ENCODE assay signal across 8 cellular contexts in genomic region chrX:148310402-148311200, GRCh38.
A peak's percentile ranks its signal among the peaks of the same experiment; 100 is the strongest.
DNase-seq lines count a peak whose midpoint lies in the region; ATAC-seq and TF ChIP-seq lines count a peak whose summit lies in the region.

No MANE protein-coding gene starts in this region.

- H3K27ac ChIP-seq in breast epithelium (no peak overlapping the region), tibial artery (no peak overlapping the region)

- no peak for TF ChIP-seq CTCF in breast epithelium (IDR thresholded peaks at IDR 0.05)
- no peak for TF ChIP-seq CTCF in tibial artery (IDR thresholded peaks at IDR 0.05)

- TF ChIP-seq POLR2A in breast epithelium (IDR thresholded peaks at IDR 0.05) = no peak

- H3K4me3 ChIP-seq in MG63 (no peak overlapping the region), breast epithelium (no peak overlapping the region), tibial artery (no peak overlapping the region)

- no peaks in the 10 kb centered on the region for H3K4me1 ChIP-seq in breast epithelium
- no peaks in the 10 kb centered on the region for H3K4me1 ChIP-seq in tibial artery

- no peaks in the 10 kb centered on the region for H3K36me3 ChIP-seq in MG63
- H3K36me3 ChIP-seq in breast epithelium = no peaks in the 10 kb centered on the region
- H3K36me3 ChIP-seq in tibial artery = no peaks in the 10 kb centered on the region

- H3K27me3 ChIP-seq in MG63 = no peaks in the 10 kb centered on the region
- H3K27me3 ChIP-seq in breast epithelium = peaks cover 0 to 7% of the 10 kb centered on the region in 2 donors
- no peaks in the 10 kb centered on the region for H3K27me3 ChIP-seq in tibial artery

- ATAC-seq in GM19328 (IDR thresholded peaks at IDR 0.05; ENCODE audit: unreplicated experiment) (peak; percentile 59), HG03460 (IDR thresholded peaks at IDR 0.05; ENCODE audit: unreplicated experiment) (peak; percentile 91)

- peak; percentile 14 for DNase-seq in activated CD8-positive, alpha-beta memory T cell treated with anti-CD3 and anti-CD28 coated beads, Interleukin-2, amount 50 U/mL, for 1 hour (ENCODE audit: extremely low read depth)
- DNase-seq in stimulated activated CD4-positive, alpha-beta T cell treated with anti-CD3 and anti-CD28 coated beads, TNF-alpha, amount 100 ng/mL, for 1 hour (ENCODE audit: low read depth in 3 of 3, low spot score in 1 of 3) = peak; percentile 5 to 14 (median 5)
- no peak for DNase-seq in NCI-H2196 treated with DMSO at 0.1 percent for 48 hours (lab: John Stamatoyannopoulos, UW; ENCODE audit: unreplicated experiment)
- DNase-seq in MG63 = no peak
- DNase-seq in breast epithelium (ENCODE audit: low spot score in 2 of 2) = no peak
- DNase-seq in tibial artery = no peak

- H3K9me3 ChIP-seq in MG63 = no peaks in the 10 kb centered on the region
- no peaks in the 10 kb centered on the region for H3K9me3 ChIP-seq in breast epithelium
- H3K9me3 ChIP-seq in tibial artery = no peaks in the 10 kb centered on the region

- intact Hi-C loops in breast epithelium (cut with DNase I; ENCODE audit: low total_unique reads) = no loop called here
- intact Hi-C loops in tibial artery (cut with DNase I; ENCODE audit: low total_unique reads) = no loop called here

Comparison
In these comparisons a context has a peak if more than half of its experiments do, and no peak if none do; other contexts are left out.
1. DNase-seq: peak in activated CD8-positive, alpha-beta memory T cell treated with anti-CD3 and anti-CD28 coated beads, Interleukin-2, amount 50 U/mL, for 1 hour (single experiment) and stimulated activated CD4-positive, alpha-beta T cell treated with anti-CD3 and anti-CD28 coated beads, TNF-alpha, amount 100 ng/mL, for 1 hour (3 of 3); none in NCI-H2196 treated with DMSO at 0.1 percent for 48 hours (single experiment), MG63 (single experiment), breast epithelium (0 of 2) and tibial artery (0 of 2).